8 cellular contexts compared by ENCODE assay signal in genomic region chr19:5622465-5623396, GRCh38. TPM values are rescaled to one million over a fixed set of nuclear protein-coding genes. Genes with fewer than 3 reads are reported as not detected.
DNase-seq lines count a peak whose midpoint lies in the region; ATAC-seq and TF ChIP-seq lines count a peak whose summit lies in the region.

SAFB (plus strand) TSS chr19:5623083; CDS start chr19:5623206, 123 bp downstream.
SAFB2 (minus strand) TSS chr19:5622776; CDS start chr19:5622715, 61 bp downstream.

- in situ Hi-C loops in GM13976 (cut with MboI; ENCODE audit: low sequenced_read_pairs, unreplicated experiment): no loop called here

- H3K9me3 ChIP-seq in heart left ventricle: no peaks in the 10 kb centered on the region

- no peaks in the 10 kb centered on the region for H3K9me3 Mint-ChIP-seq in type B pancreatic cell

- peak within 1 kb of the TSS; percentile 84 to 99 (median 96) for H3K4me3 ChIP-seq in heart left ventricle

- intact Hi-C loops in T-helper 1 cell treated with Interleukin-12 subunit alpha and Interleukin-12 subunit beta and Interleukin-4 antibody, amounts not matched to agents 30 ng/mL and 1 ng/mL, for 36 hours (cut with micrococcal nuclease): loop anchor here (1.0 to 5.0 kb wide), 9 partner anchors 58 to 898 kb away; partner anchors contain the start of genes CATSPERD, FEM1A, LONP1 and MICOS13
- intact Hi-C loops in heart left ventricle (cut with DNase I): loop anchor here in 5 of 10 donors (1.0 to 10.0 kb wide), 5 partner anchors 52 to 170 kb away; partner anchors contain the start of genes MICOS13 (in 2 of the 5), DUS3L (in 1 of the 5), HSD11B1L (in 1 of the 5) and RPL36 (in 1 of the 5)

- 0% methylated on average over 74 to 116 of the region's 116 CpGs for WGBS in heart left ventricle, 4 donors

- H3K27me3 ChIP-seq in heart left ventricle: no peaks in the 10 kb centered on the region

- peak; percentile 70 to 82 for TF ChIP-seq POLR2A in heart left ventricle (IDR thresholded peaks at IDR 0.05)

- TF ChIP-seq CTCF in GM13976 (IDR thresholded peaks at IDR 0.05; ENCODE audit: borderline replicate concordance, control extremely low read depth, extremely low read depth, insufficient read depth, missing control alignments) (no peak), heart left ventricle (IDR thresholded peaks at IDR 0.05) (peak in 1 of 12 donors; percentile 15), type B pancreatic cell (conservative IDR thresholded peaks at IDR 0.05) (no peak)

- peaks cover 32% of the 10 kb centered on the region for H3K36me3 Mint-ChIP-seq in type B pancreatic cell

- H3K4me1 Mint-ChIP-seq in type B pancreatic cell (ENCODE audit: unreplicated experiment): peaks cover 42% of the 10 kb centered on the region

- DNase-seq in GM13976 (ENCODE audit: low spot score): peak; percentile 99
- DNase-seq in NCI-H146 treated with DMSO at 0.1 percent for 48 hours (lab: John Stamatoyannopoulos, UW; ENCODE audit: unreplicated experiment): peak; percentile 88
- peak; percentile 99 for DNase-seq in amniotic epithelial cell (ENCODE audit: low read depth)
- DNase-seq in heart left ventricle: peak; percentile 99 to 100 (median 100)
- peak; percentile 99 for DNase-seq in pons (ENCODE audit: low spot score)
- DNase-seq in type B pancreatic cell (ENCODE audit: extremely low spot score, unreplicated experiment): peak; percentile 100

- no peaks in the 10 kb centered on the region for H3K27me3 Mint-ChIP-seq in type B pancreatic cell

- peak within 1 kb of the TSS; percentile 100 for H3K27ac Mint-ChIP-seq in type B pancreatic cell

- H3K4me1 ChIP-seq in heart left ventricle: peaks cover 14 to 81% (median 69%) of the 10 kb centered on the region in 12 donors

- H3K4me3 Mint-ChIP-seq in type B pancreatic cell: peak within 1 kb of the TSS; percentile 100

- H3K36me3 ChIP-seq in heart left ventricle: peaks cover 0 to 66% (median 58%) of the 10 kb centered on the region in 9 donors

- ATAC-seq in HG02870 (IDR thresholded peaks at IDR 0.05; ENCODE audit: unreplicated experiment) (peak; percentile 87), heart left ventricle (peak; percentile 94 to 98 (median 96))

- H3K27ac ChIP-seq in heart left ventricle: peak within 1 kb of the TSS; percentile 93 to 98 (median 94)

RNA-seq across cellular contexts. Expression of gene SAFB, which starts in this region (rescaled TPM):
- total RNA-seq in T-helper 1 cell treated with Interleukin-12 subunit alpha and Interleukin-12 subunit beta and Interleukin-4 antibody, amounts not matched to agents 30 ng/mL and 1 ng/mL, for 36 hours: 127 and 135 TPM in 2 replicates
- total RNA-seq in heart left ventricle: 10 to 100 TPM; 22.3 to 59.6 (median 48.0) TPM
- 10 to 100 TPM; 43.5 to 48.9 TPM for polyA plus RNA-seq in heart left ventricle
- 103 and 127 TPM in 2 replicates for total RNA-seq in type B pancreatic cell (ENCODE audit: low replicate concordance)

RNA-seq across cellular contexts. Expression of gene SAFB2, which starts in this region (rescaled TPM):
- 95.9 and 116 TPM in 2 replicates for total RNA-seq in T-helper 1 cell treated with Interleukin-12 subunit alpha and Interleukin-12 subunit beta and Interleukin-4 antibody, amounts not matched to agents 30 ng/mL and 1 ng/mL, for 36 hours
- total RNA-seq in heart left ventricle (10 to 100 TPM; 14.2 to 56.7 (median 44.2) TPM), type B pancreatic cell (ENCODE audit: low replicate concordance) (60.9 and 93.4 TPM in 2 replicates)
- 10 to 100 TPM; 32.8 to 49.7 TPM for polyA plus RNA-seq in heart left ventricle

Comparison
In these comparisons a context has a peak if more than half of its experiments do, and no peak if none do; other contexts are left out.
1. Peak in every context shown above with its lines: DNase-seq, ATAC-seq, H3K4me3 ChIP-seq and H3K27ac ChIP-seq.